Comparison of ENCODE assay signal across 8 cellular contexts in genomic region chr17:7614422-7615264, GRCh38. TPM values are rescaled to one million over a fixed set of nuclear protein-coding genes. Genes with fewer than 3 reads are reported as not detected.
DNase-seq lines count a peak whose midpoint lies in the region; ATAC-seq and TF ChIP-seq lines count a peak whose summit lies in the region.

Gene FXR2 (minus strand): TSS chr17:7614897. CDS start chr17:7614532, 365 bp downstream.

- H3K4me2 ChIP-seq in mammary epithelial cell (ENCODE audit: insufficient read depth, low read depth, low read length) = peak within 1 kb of the TSS; percentile 79

- H3K9me3 ChIP-seq in AG04450 (ENCODE audit: control insufficient read depth, insufficient read depth, low read length) (no peaks in the 10 kb centered on the region; the same call in 1 of the 2 replicates), WERI-Rb-1 (ENCODE audit: severe bottlenecking) (no peaks in the 10 kb centered on the region), mammary epithelial cell (replicated peaks; ENCODE audit: insufficient read depth, low read length) (no peaks in the 10 kb centered on the region), iPS-18c (ENCODE audit: control insufficient read depth, insufficient read depth, low read length) (no peaks in the 10 kb centered on the region)

- H3K36me3 ChIP-seq in WERI-Rb-1 (peaks cover 25% of the 10 kb centered on the region), mammary epithelial cell (ENCODE audit: insufficient read depth, low read length) (peaks cover 6% of the 10 kb centered on the region)

- H3K79me2 ChIP-seq in mammary epithelial cell (ENCODE audit: insufficient read depth, low read length) = peaks cover 46% of the 10 kb centered on the region

- BruUV-seq in mammary epithelial cell (replicated peaks; lab: Mats Ljungman, UMichigan) = no TSS peak

- H2AFZ ChIP-seq in mammary epithelial cell (ENCODE audit: low read depth, low read length) = peak within 1 kb of the TSS; percentile 87

- H4K20me1 ChIP-seq in mammary epithelial cell (ENCODE audit: insufficient read depth, low read length) = no peaks in the 10 kb centered on the region

- H3K4me1 ChIP-seq in mammary epithelial cell (ENCODE audit: insufficient read depth, low read length) = peaks cover 21% of the 10 kb centered on the region

- WGBS in mammary epithelial cell (ENCODE audit: low coverage, missing lambda C conversion rate) = 0% methylated on average over 10 of the region's 94 CpGs

- H3K27ac ChIP-seq in AG04450 (ENCODE audit: low read depth, low read length) = peak within 1 kb of the TSS; percentile 80
- peak within 1 kb of the TSS; percentile 78 for H3K27ac ChIP-seq in WERI-Rb-1
- peak within 1 kb of the TSS; percentile 81 for H3K27ac ChIP-seq in mammary epithelial cell (ENCODE audit: insufficient read depth, low read depth, low read length)
- peak within 1 kb of the TSS; percentile 45 to 97 (median 89) for H3K27ac ChIP-seq in skin epidermis

- DNase-seq in AG04450 (ENCODE audit: low read depth, low spot score) (peak; percentile 100), NCI-H2227 (lab: John Stamatoyannopoulos, UW; ENCODE audit: unreplicated experiment) (peak; percentile 98), WERI-Rb-1 (peak; percentile 100), mammary epithelial cell (peak; percentile 100)

- TF ChIP-seq CTCF in AG04450 (IDR thresholded peaks at IDR 0.05; ENCODE audit: low read depth, low read length) (peak; percentile 66), WERI-Rb-1 (IDR thresholded peaks at IDR 0.05; ENCODE audit: low read depth, low read length) (peak; percentile 77), mammary epithelial cell (conservative IDR thresholded peaks at IDR 0.05 in 1 of 2, IDR thresholded peaks at IDR 0.05 in 1 of 2; ENCODE audit: extremely low read depth in 1 of 2, insufficient read depth in 1 of 2, low read depth in 1 of 2, low read length in 2 of 2) (peak; percentile 38 to 74)

- in situ Hi-C loops in mammary epithelial cell (cut with MboI; ENCODE audit: low sequenced_read_pairs in 2 of 2) = no loop called here

- POLR2A ChIA-PET in AG04450 (lab: Yijun Ruan, JAX) = interaction anchor here (0.7 to 2.6 kb wide), 5 partner anchors 9 to 72 kb away, joined by 3 to 20 read pairs (median 6); partner anchors contain the start of genes SAT2, TP53 and WRAP53

- peak; percentile 80 for ATAC-seq in GM18873 (IDR thresholded peaks at IDR 0.05; ENCODE audit: low FRiP score, unreplicated experiment)
- ATAC-seq in HG03139 (IDR thresholded peaks at IDR 0.05; ENCODE audit: unreplicated experiment) = peak; percentile 83

- intact Hi-C loops in mammary epithelial cell (cut with micrococcal nuclease) = loop anchor here (1.0 to 2.0 kb wide), 2 partner anchors 24 to 74 kb away; partner anchors contain the start of genes SOX15 and WRAP53

- H3K27me3 ChIP-seq in AG04450 (ENCODE audit: control insufficient read depth, insufficient read depth, low read length) (peaks cover under 1% of the 10 kb centered on the region), WERI-Rb-1 (ENCODE audit: insufficient read depth, low read depth, severe bottlenecking) (no peaks in the 10 kb centered on the region), mammary epithelial cell (ENCODE audit: insufficient read depth, low read length) (no peaks in the 10 kb centered on the region)

- dilution Hi-C loops in mammary epithelial cell (cut with HindIII; ENCODE audit: low sequenced_read_pairs) = loop anchor here (5.0 kb wide), 1 partner anchor 73 kb away; the partner anchor contains the start of genes TP53 and WRAP53

- H3K9ac ChIP-seq in mammary epithelial cell (ENCODE audit: insufficient read depth, low read length) = peak within 1 kb of the TSS; percentile 81

- H3K4me3 ChIP-seq in AG04450 (ENCODE audit: low read depth, low read length) (peak within 1 kb of the TSS; percentile 86), WERI-Rb-1 (ENCODE audit: low read depth, low read length) (peak within 1 kb of the TSS; percentile 94), mammary epithelial cell (replicated peaks in 1 of 3; ENCODE audit: insufficient read depth in 1 of 3, low read depth in 2 of 3, low read length in 3 of 3) (peak within 1 kb of the TSS; percentile 63 to 100 (median 94)), iPS-18c (ENCODE audit: insufficient read depth, low read depth, low read length) (peak within 1 kb of the TSS; percentile 87), skin epidermis (peak within 1 kb of the TSS; percentile 74 to 91 (median 75))

- CTCF ChIA-PET in AG04450 (lab: Charles Lee) (interaction anchor here (0.6 to 2.8 kb wide), 16 partner anchors 10 to 378 kb away, joined by 3 to 29 read pairs (median 4); partner anchors contain the start of genes ATP1B2, SAT2, SOX15 and TP53), mammary epithelial cell (lab: Charles Lee; ENCODE audit: low non-redundant PET) (interaction anchor here (0.6 to 1.7 kb wide), 3 partner anchors 25 to 443 kb away, joined by 3 to 11 read pairs (median 3); no protein-coding TSS in a partner anchor)

RNA-seq across cellular contexts. Expression of gene FXR2, which starts in this region (rescaled TPM):
- polyA plus RNA-seq in AG04450 (2011; rRNA removed) (24.6 and 29.4 TPM in 2 replicates), mammary epithelial cell (40.8 TPM)
- polyA minus RNA-seq in AG04450 (2011; rRNA and poly(A)+ RNA removed) = 53.5 and 70.1 TPM in 2 replicates
- 10 to 100 TPM; 37.2 to 53.3 TPM for total RNA-seq in mammary epithelial cell
- polyA minus RNA-seq in mammary epithelial cell = 126 TPM

Comparison
In these comparisons a context has a peak if more than half of its experiments do, and no peak if none do; other contexts are left out.
1. Peak in every context shown above with its lines: DNase-seq, ATAC-seq, H3K4me3 ChIP-seq and H3K27ac ChIP-seq.